Comparison of ENCODE assay signal across 8 cellular contexts in the genomic region with DNA sequence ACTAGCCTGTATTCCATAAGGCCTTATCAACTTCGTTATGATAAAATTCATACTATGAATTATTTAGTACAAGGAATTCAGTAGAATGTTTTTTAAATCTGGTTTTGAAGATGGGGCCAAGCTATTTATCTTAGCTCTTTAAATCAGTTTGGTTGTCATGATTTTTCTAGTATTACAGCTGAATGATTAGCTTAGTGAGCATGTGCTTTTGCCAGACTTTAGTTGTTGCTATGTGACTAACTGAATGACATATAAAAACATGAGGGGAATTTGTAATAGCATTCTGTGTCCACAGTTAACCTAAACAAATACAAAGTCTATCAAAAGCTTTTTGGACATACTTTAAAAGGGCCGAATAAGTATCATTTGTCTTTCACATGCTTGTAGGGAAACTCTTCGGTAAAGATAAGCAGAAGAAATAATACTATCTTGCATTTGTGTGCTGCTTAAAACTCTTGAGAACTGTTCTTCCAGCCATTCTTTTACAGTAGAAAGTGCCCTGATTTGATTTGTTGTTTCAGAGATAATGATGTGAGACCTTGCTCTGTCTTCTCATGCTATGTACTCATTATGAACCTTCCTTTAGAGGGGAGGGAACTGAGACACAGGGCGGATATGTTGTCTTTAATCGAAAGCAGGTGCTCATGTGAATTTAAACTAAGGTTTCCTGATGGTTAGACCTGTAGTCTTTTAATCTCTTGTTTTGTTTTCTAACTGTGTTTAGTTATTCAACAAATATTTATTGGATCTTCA. TPM values are rescaled to one million over a fixed set of nuclear protein-coding genes. Genes with fewer than 3 reads are reported as not detected.
A peak's percentile ranks its signal among the peaks of the same experiment; 100 is the strongest.
DNase-seq lines count a peak whose midpoint lies in the region; ATAC-seq, FAIRE-seq and TF ChIP-seq lines count a peak whose summit lies in the region.
"Had no signal": no experiment of that assay in that cellular context is flagged by ENCODE, and none has a peak within 500 bp of the region (broad histone marks: within the 10 kb centered on the region; RNA-seq: fewer than 3 reads in every experiment).

No MANE protein-coding gene starts in this region.

- H3K27me3 ChIP-seq in adipocyte (replicated peaks; ENCODE audit: control insufficient read depth, insufficient read depth, low read length): no peaks in the 10 kb centered on the region
- no peaks in the 10 kb centered on the region for H3K27me3 ChIP-seq in smooth muscle cell (ENCODE audit: low read depth)

- no peak overlapping the region for H2AFZ ChIP-seq in smooth muscle cell (ENCODE audit: low read depth)

- peaks cover 98% of the 10 kb centered on the region for H3K79me2 ChIP-seq in smooth muscle cell (ENCODE audit: low read depth)

- H4K20me1 ChIP-seq in smooth muscle cell (ENCODE audit: low read depth): peaks cover 85% of the 10 kb centered on the region

- H3K9me3 ChIP-seq in adipocyte (ENCODE audit: control insufficient read depth, low read length): no peaks in the 10 kb centered on the region
- no peaks in the 10 kb centered on the region for H3K9me3 ChIP-seq in smooth muscle cell (replicated peaks; ENCODE audit: low read depth)
- no peaks in the 10 kb centered on the region for H3K9me3 ChIP-seq in kidney (ENCODE audit: control insufficient read depth in 1 of 2, low read length in 2 of 2)
- H3K9me3 ChIP-seq: thoracic aorta had no signal

- H3F3A ChIP-seq in smooth muscle cell (ENCODE audit: low read depth): peaks cover 7% of the 10 kb centered on the region

- H3K36me3 ChIP-seq in adipocyte (ENCODE audit: control insufficient read depth, insufficient read depth, low read length, severe bottlenecking) (no peaks in the 10 kb centered on the region), smooth muscle cell (ENCODE audit: low read depth) (no peaks in the 10 kb centered on the region), kidney (ENCODE audit: control insufficient read depth in 1 of 2, insufficient read depth in 2 of 2, low read length in 2 of 2) (no peaks in the 10 kb centered on the region)
- H3K36me3 ChIP-seq: thoracic aorta had no signal

- no peak overlapping the region for H3K4me3 ChIP-seq in adipocyte (ENCODE audit: low read length)
- no peak overlapping the region for H3K4me3 ChIP-seq in smooth muscle cell
- no peak overlapping the region for H3K4me3 ChIP-seq in kidney (ENCODE audit: low read length in 2 of 2)
- H3K4me3 ChIP-seq: thoracic aorta had no signal

- peak overlapping the region; percentile 78 for H3K27ac ChIP-seq in smooth muscle cell (ENCODE audit: low read depth)
- no peak overlapping the region for H3K27ac ChIP-seq in substantia nigra (ENCODE audit: low read depth, low read length, poor library complexity, severe bottlenecking)
- H3K27ac ChIP-seq in kidney (ENCODE audit: low read depth in 2 of 2, low read length in 2 of 2): no peak overlapping the region
- H3K27ac ChIP-seq: thoracic aorta had no signal

- H3K4me1 ChIP-seq in adipocyte (ENCODE audit: control insufficient read depth, insufficient read depth, low read length) (peaks cover 56% of the 10 kb centered on the region), smooth muscle cell (ENCODE audit: low read depth) (peaks cover 23% of the 10 kb centered on the region), kidney (ENCODE audit: control insufficient read depth in 1 of 2, insufficient read depth in 1 of 2, low read depth in 1 of 2, low read length in 2 of 2) (peaks cover 4 to 26% of the 10 kb centered on the region in 2 donors)

- H3K9ac ChIP-seq in adipocyte (ENCODE audit: low read length): no peak overlapping the region
- H3K9ac ChIP-seq in smooth muscle cell (ENCODE audit: low read depth): peak overlapping the region; percentile 40
- no peak overlapping the region for H3K9ac ChIP-seq in kidney (ENCODE audit: low read length in 2 of 2)

- H3K4me2 ChIP-seq in smooth muscle cell: peak overlapping the region; percentile 14

- FAIRE-seq in kidney (lab: Jason Lieb, UNC): no peak

- TF ChIP-seq CTCF in smooth muscle cell (IDR thresholded peaks at IDR 0.05; ENCODE audit: borderline replicate concordance, insufficient read depth, poor library complexity, severe bottlenecking) (no peak), kidney (IDR thresholded peaks at IDR 0.05; ENCODE audit: borderline replicate concordance, extremely low read depth, insufficient read depth) (no peak)

- DNase-seq in adipocyte (ENCODE audit: low read depth): peak; percentile 66
- no peak for DNase-seq in smooth muscle cell (lab: John Stamatoyannopoulos, UW; ENCODE audit: unreplicated experiment)
- DNase-seq in substantia nigra (lab: John Stamatoyannopoulos, UW): no peak
- DNase-seq in kidney: no peak

- ATAC-seq in GM19467 (IDR thresholded peaks at IDR 0.05; ENCODE audit: unreplicated experiment) (peak; percentile 70), HG03097 (IDR thresholded peaks at IDR 0.05; ENCODE audit: low FRiP score, unreplicated experiment) (peak; percentile 67), HG03432 (IDR thresholded peaks at IDR 0.05; ENCODE audit: unreplicated experiment) (no peak)

- intact Hi-C loops in kidney (cut with DNase I): no loop called here

- 78% methylated on average over 5 of the region's 5 CpGs for WGBS in smooth muscle cell (ENCODE audit: low lambda C conversion rate)

RNA-seq across cellular contexts. Expression of gene NEK7, which starts 18.8 kb away (rescaled TPM):
- total RNA-seq in smooth muscle cell (141 and 148 TPM in 2 replicates), kidney (65.5 TPM)
- polyA plus RNA-seq in smooth muscle cell (26.1 and 33.7 TPM in 2 replicates), kidney (ENCODE audit: insufficient read depth, low read depth, low replicate concordance) (17.3 TPM)
